Comparison of ENCODE assay signal across 8 cellular contexts in genomic region chr22:43826142-43827093, GRCh38. TPM values are rescaled to one million over a fixed set of nuclear protein-coding genes. Genes with fewer than 3 reads are reported as not detected.
A peak's percentile ranks its signal among the peaks of the same experiment; 100 is the strongest.
DNase-seq lines count a peak whose midpoint lies in the region; ATAC-seq and TF ChIP-seq lines count a peak whose summit lies in the region.

No MANE protein-coding gene starts in this region.

- H3K27ac ChIP-seq in right cardiac atrium (ENCODE audit: low read length), result no peak overlapping the region

- ATAC-seq in left cardiac atrium (no peak), right cardiac atrium (no peak), GM18870 (IDR thresholded peaks at IDR 0.05; ENCODE audit: unreplicated experiment) (no peak)

- no peaks in the 10 kb centered on the region for H3K36me3 Mint-ChIP-seq in type B pancreatic cell

- peaks cover 2% of the 10 kb centered on the region for H3K4me1 ChIP-seq in right cardiac atrium (ENCODE audit: control insufficient read depth, insufficient read depth, low read length)

- H3K27me3 Mint-ChIP-seq in type B pancreatic cell, result no peaks in the 10 kb centered on the region

- 49% methylated on average over 19 of the region's 19 CpGs for WGBS in right cardiac atrium

- no peak overlapping the region for H3K27ac Mint-ChIP-seq in type B pancreatic cell

- peaks cover 12% of the 10 kb centered on the region for H3K4me1 Mint-ChIP-seq in type B pancreatic cell (ENCODE audit: unreplicated experiment)

- H3K4me3 Mint-ChIP-seq in type B pancreatic cell, result no peak overlapping the region

- intact Hi-C loops in cardiac septum (cut with DNase I) (loop anchor here (10.0 kb wide), 1 partner anchor 442 kb away; no protein-coding TSS in a partner anchor), left cardiac atrium (cut with DNase I) (no loop called here), right cardiac atrium (cut with DNase I) (loop anchor here in 1 of 4 donors (10.0 kb wide), 1 partner anchor 442 kb away; no protein-coding TSS in a partner anchor)

- no peaks in the 10 kb centered on the region for H3K9me3 ChIP-seq in right cardiac atrium (ENCODE audit: control insufficient read depth, low read length)

- TF ChIP-seq CTCF in type B pancreatic cell (conservative IDR thresholded peaks at IDR 0.05), result no peak

- DNase-seq in cardiac septum (ENCODE audit: low spot score) (peak; percentile 50), left cardiac atrium (no peak), RPMI8226 (peak; percentile 57), right cardiac atrium (peak in 2 of 3 donors; percentile 62 to 68), type B pancreatic cell (ENCODE audit: extremely low spot score, unreplicated experiment) (peak; percentile 62), NCI-H2029 treated with DMSO at 0.1 percent for 48 hours (lab: John Stamatoyannopoulos, UW) (no peak), NCI-H524 (lab: John Stamatoyannopoulos, UW) (no peak)

- H3K4me3 ChIP-seq in right cardiac atrium (ENCODE audit: low read length), result no peak overlapping the region

- no peaks in the 10 kb centered on the region for H3K27me3 ChIP-seq in right cardiac atrium (ENCODE audit: control insufficient read depth, insufficient read depth)

- H3K9me3 Mint-ChIP-seq in type B pancreatic cell, result no peaks in the 10 kb centered on the region

RNA-seq across cellular contexts. Expression of gene EFCAB6, which starts 14.3 kb away (rescaled TPM):
- total RNA-seq in cardiac septum (1.3 TPM), left cardiac atrium (1 to 10 TPM; 1.7 to 1.8 TPM), right cardiac atrium (1 to 10 TPM; 1.7 to 3.4 (median 2.4) TPM), type B pancreatic cell (ENCODE audit: low replicate concordance) (4.2 and 5.3 TPM in 2 replicates)
- 0.70 TPM for polyA plus RNA-seq in right cardiac atrium

RNA-seq across cellular contexts. Expression of gene SULT4A1, which starts 35.9 kb away (rescaled TPM):
- total RNA-seq in cardiac septum, result 0.13 TPM
- under 1 TPM; 0.29 to 0.63 TPM for total RNA-seq in left cardiac atrium
- total RNA-seq in right cardiac atrium, result under 1 TPM; 0.17 to 0.42 (median 0.24) TPM
- polyA plus RNA-seq in right cardiac atrium, result 0.57 TPM
- total RNA-seq in type B pancreatic cell (ENCODE audit: low replicate concordance), result 7.5 and 10.8 TPM in 2 replicates

Comparison
In these comparisons a context has a peak if more than half of its experiments do, and no peak if none do; other contexts are left out.
1. DNase-seq: peak in cardiac septum (single experiment), RPMI8226 (single experiment), right cardiac atrium (2 of 3) and type B pancreatic cell (single experiment); none in left cardiac atrium (single experiment), NCI-H2029 treated with DMSO at 0.1 percent for 48 hours (single experiment) and NCI-H524 (0 of 2).